Comparison of ENCODE assay signal across 1 cellular context in genomic region chr4:11931266-11931665, GRCh38.
TF ChIP-seq lines count a peak whose summit lies in the region.

No MANE protein-coding gene starts in this region.

TF ChIP-seq in GM23338, 12 proteins besides CTCF, POLR2A, EP300 and RAD21 (continued from another document):
- no peak for TF ChIP-seq REST (IDR thresholded peaks at IDR 0.05; ENCODE audit: unreplicated experiment)
- TF ChIP-seq NANOG (IDR thresholded peaks at IDR 0.05; ENCODE audit: borderline replicate concordance), result no peak
- no peak for TF ChIP-seq JUNB (IDR thresholded peaks at IDR 0.05; ENCODE audit: unreplicated experiment)
- TF ChIP-seq CREB1 (CRISPR knock-in tag; IDR thresholded peaks at IDR 0.05; ENCODE audit: low read depth), result no peak
- no peak for TF ChIP-seq ZNF114 (CRISPR knock-in tag; IDR thresholded peaks at IDR 0.05)
- TF ChIP-seq ETS1 (IDR thresholded peaks at IDR 0.05), result no peak
- TF ChIP-seq EZH2phosphoT487 (IDR thresholded peaks at IDR 0.05; ENCODE audit: unreplicated experiment), result no peak
- no peak for TF ChIP-seq EZH2 (IDR thresholded peaks at IDR 0.05; ENCODE audit: low read depth, unreplicated experiment)
- TF ChIP-seq ZNF331 (CRISPR knock-in tag; IDR thresholded peaks at IDR 0.05; ENCODE audit: low read depth), result no peak
